ENCODE assay signal across 15 cellular contexts in genomic region chr5:10330511-10331105, GRCh38. TPM values are rescaled to one million over a fixed set of nuclear protein-coding genes. Genes with fewer than 3 reads are reported as not detected.
DNase-seq lines count a peak whose midpoint lies in the region; TF ChIP-seq lines count a peak whose summit lies in the region.
"Had no signal": no experiment of that assay in that cellular context is flagged by ENCODE, and none has a peak within 500 bp of the region (broad histone marks: within the 10 kb centered on the region; RNA-seq: fewer than 3 reads in every experiment).

No MANE protein-coding gene starts in this region.

- peak; percentile 43 for DNase-seq in islet precursor cell
- DNase-seq in sigmoid colon, result no peak
- DNase-seq in CD4-positive, alpha-beta memory T cell, result no peak
- no peak for DNase-seq in posterior vena cava (ENCODE audit: low spot score)
- no peak for DNase-seq in NCI-H1436 treated with DMSO at 0.1 percent for 48 hours (lab: John Stamatoyannopoulos, UW)
- DNase-seq in activated CD4-positive, alpha-beta memory T cell treated with anti-CD3 and anti-CD28 coated beads, Interleukin-2, amount 10 ng/mL, durations not matched to agents 7 days and 5 days, result no peak
- DNase-seq: activated CD4-positive, alpha-beta T cell treated with anti-CD3 and anti-CD28 coated beads, Interleukin-2, amount 10 ng/mL, durations not matched to agents 24 days and 14 days; KG1; NCI-H524; retina; stimulated activated CD4-positive, alpha-beta T cell treated with anti-CD3 and anti-CD28 coated beads, Interleukin-4, amount 100 ng/mL, for 24 hours had no signal

- peaks cover 4 to 14% (median 8%) of the 10 kb centered on the region in 5 experiments for H3K9me3 Mint-ChIP-seq in brain
- no peaks in the 10 kb centered on the region for H3K9me3 Mint-ChIP-seq in CD4-positive, alpha-beta memory T cell
- H3K9me3 Mint-ChIP-seq in activated CD4-positive, alpha-beta memory T cell treated with anti-CD3 and anti-CD28 coated beads, Interleukin-2, amount 10 ng/mL, durations not matched to agents 7 days and 5 days, result no peaks in the 10 kb centered on the region
- H3K9me3 Mint-ChIP-seq: activated CD4-positive, alpha-beta T cell treated with anti-CD3 and anti-CD28 coated beads, Interleukin-2, amount 10 ng/mL, durations not matched to agents 24 days and 14 days; stimulated activated memory B cell treated with anti-CD40 and anti-IgM and Interleukin-4, amounts not matched to agents 10 μg/mL and 1 μg/mL and 100 μg/mL, for 72 hours; T-helper 2 cell treated with Interferon-gamma antibody and Interleukin-4, amounts not matched to agents 5 μg/mL and 100 μg/mL, for 36 hours had no signal

- no peaks in the 10 kb centered on the region for H3K79me2 ChIP-seq in ACC112 (ENCODE audit: control insufficient read depth, insufficient read depth, low read length, unreplicated experiment)

- H3K9me3 ChIP-seq in sigmoid colon, result no peaks in the 10 kb centered on the region
- H3K9me3 ChIP-seq in CD4-positive, alpha-beta memory T cell (ENCODE audit: control insufficient read depth in 1 of 2, low read length in 2 of 2), result no peaks in the 10 kb centered on the region

- no peak overlapping the region for H2AFZ ChIP-seq in ACC112 (ENCODE audit: low read length, unreplicated experiment)

- H3K4me1 ChIP-seq in ACC112 (ENCODE audit: control insufficient read depth, insufficient read depth, low read length, unreplicated experiment) (peaks cover 38% of the 10 kb centered on the region), sigmoid colon (peaks cover 0 to 56% (median 49%) of the 10 kb centered on the region in 4 donors)
- peaks cover 6% of the 10 kb centered on the region for H3K4me1 ChIP-seq in CD4-positive, alpha-beta memory T cell (ENCODE audit: insufficient read depth, low read length)

- H3K4me3 Mint-ChIP-seq in brain, result peak overlapping the region in 1 of 5 experiments; percentile 38
- no peak overlapping the region for H3K4me3 Mint-ChIP-seq in CD4-positive, alpha-beta memory T cell
- no peak overlapping the region for H3K4me3 Mint-ChIP-seq in activated CD4-positive, alpha-beta memory T cell treated with anti-CD3 and anti-CD28 coated beads, Interleukin-2, amount 10 ng/mL, durations not matched to agents 7 days and 5 days
- H3K4me3 Mint-ChIP-seq: activated CD4-positive, alpha-beta T cell treated with anti-CD3 and anti-CD28 coated beads, Interleukin-2, amount 10 ng/mL, durations not matched to agents 24 days and 14 days; stimulated activated memory B cell treated with anti-CD40 and anti-IgM and Interleukin-4, amounts not matched to agents 10 μg/mL and 1 μg/mL and 100 μg/mL, for 72 hours; T-helper 2 cell treated with Interferon-gamma antibody and Interleukin-4, amounts not matched to agents 5 μg/mL and 100 μg/mL, for 36 hours had no signal

- TF ChIP-seq EP300 in sigmoid colon (IDR thresholded peaks at IDR 0.05), result no peak

- POLR2A ChIA-PET in CD4-positive, alpha-beta memory T cell (lab: Charles Lee; ENCODE audit: partially characterized antibody), result interaction anchor here (2.3 kb wide), 1 partner anchor 23 kb away, joined by 8 read pairs; the partner anchor contains the start of gene MARCHF6
- POLR2A ChIA-PET in activated CD4-positive, alpha-beta memory T cell treated with anti-CD3 and anti-CD28 coated beads, Interleukin-2, amount 10 ng/mL, durations not matched to agents 7 days and 5 days (lab: Charles Lee), result no interaction called here

- no peak for TF ChIP-seq CTCF in brain (conservative IDR thresholded peaks at IDR 0.05)
- no peak for TF ChIP-seq CTCF in sigmoid colon (IDR thresholded peaks at IDR 0.05)

- H3K27me3 Mint-ChIP-seq in brain, result peaks cover 21% of the 10 kb centered on the region
- peaks cover 29 to 42% of the 10 kb centered on the region in 2 donors for H3K27me3 Mint-ChIP-seq in CD4-positive, alpha-beta memory T cell
- peaks cover 48% of the 10 kb centered on the region for H3K27me3 Mint-ChIP-seq in activated CD4-positive, alpha-beta memory T cell treated with anti-CD3 and anti-CD28 coated beads, Interleukin-2, amount 10 ng/mL, durations not matched to agents 7 days and 5 days

- TF ChIP-seq POLR2A in sigmoid colon (IDR thresholded peaks at IDR 0.05), result no peak

- whole genome bisulfite sequencing in sigmoid colon, 2 donors, result 46 to 71% methylated on average over 8 of the region's 8 CpGs

- H3K36me3 Mint-ChIP-seq in brain, result peaks cover 4% of the 10 kb centered on the region
- no peaks in the 10 kb centered on the region for H3K36me3 Mint-ChIP-seq in CD4-positive, alpha-beta memory T cell
- H3K36me3 Mint-ChIP-seq in activated CD4-positive, alpha-beta memory T cell treated with anti-CD3 and anti-CD28 coated beads, Interleukin-2, amount 10 ng/mL, durations not matched to agents 7 days and 5 days (ENCODE audit: low read depth), result no peaks in the 10 kb centered on the region
- H3K36me3 Mint-ChIP-seq: stimulated activated memory B cell treated with anti-CD40 and anti-IgM and Interleukin-4, amounts not matched to agents 10 μg/mL and 1 μg/mL and 100 μg/mL, for 72 hours had no signal

- H3K27ac ChIP-seq in ACC112 (ENCODE audit: low read depth, low read length) (peak overlapping the region; percentile 14; the same call in 1 of the 2 replicates), sigmoid colon (peak overlapping the region; percentile 33 to 70 (median 66))
- H3K27ac ChIP-seq in CD4-positive, alpha-beta memory T cell (ENCODE audit: low read depth, low read length), result no peak overlapping the region

- H3K4me1 Mint-ChIP-seq in brain, result peaks cover 64% of the 10 kb centered on the region
- H3K4me1 Mint-ChIP-seq in CD4-positive, alpha-beta memory T cell, result peaks cover 2 to 6% (median 5%) of the 10 kb centered on the region in 4 donors
- peaks cover 8% of the 10 kb centered on the region for H3K4me1 Mint-ChIP-seq in activated CD4-positive, alpha-beta memory T cell treated with anti-CD3 and anti-CD28 coated beads, Interleukin-2, amount 10 ng/mL, durations not matched to agents 7 days and 5 days

- H3K4me3 ChIP-seq in ACC112 (ENCODE audit: low read depth, low read length) (no peak overlapping the region), sigmoid colon (no peak overlapping the region)
- H3K4me3 ChIP-seq in CD4-positive, alpha-beta memory T cell (ENCODE audit: low read length in 2 of 2), result no peak overlapping the region

- CTCF ChIA-PET in CD4-positive, alpha-beta memory T cell (lab: Charles Lee; ENCODE audit: partially characterized antibody), result no interaction called here
- CTCF ChIA-PET in activated CD4-positive, alpha-beta memory T cell treated with anti-CD3 and anti-CD28 coated beads, Interleukin-2, amount 10 ng/mL, durations not matched to agents 7 days and 5 days (lab: Charles Lee), result no interaction called here

- peak overlapping the region in 4 of 5 experiments; percentile 74 to 84 (median 78) for H3K27ac Mint-ChIP-seq in brain
- no peak overlapping the region for H3K27ac Mint-ChIP-seq in CD4-positive, alpha-beta memory T cell
- H3K27ac Mint-ChIP-seq in activated CD4-positive, alpha-beta memory T cell treated with anti-CD3 and anti-CD28 coated beads, Interleukin-2, amount 10 ng/mL, durations not matched to agents 7 days and 5 days, result no peak overlapping the region
- H3K27ac Mint-ChIP-seq: activated CD4-positive, alpha-beta T cell treated with anti-CD3 and anti-CD28 coated beads, Interleukin-2, amount 10 ng/mL, durations not matched to agents 24 days and 14 days; stimulated activated memory B cell treated with anti-CD40 and anti-IgM and Interleukin-4, amounts not matched to agents 10 μg/mL and 1 μg/mL and 100 μg/mL, for 72 hours; T-helper 2 cell treated with Interferon-gamma antibody and Interleukin-4, amounts not matched to agents 5 μg/mL and 100 μg/mL, for 36 hours had no signal

- intact Hi-C loops in sigmoid colon (cut with DNase I) (loop anchor here (10.0 kb wide), 1 partner anchor 46 kb away; no protein-coding TSS in a partner anchor), posterior vena cava (cut with DNase I) (loop anchor here in 1 of 2 donors (5.0 kb wide), 1 partner anchor 468 kb away; no protein-coding TSS in a partner anchor)
- intact Hi-C loops in CD4-positive, alpha-beta memory T cell (cut with micrococcal nuclease), result no loop called here

- peaks cover 4% of the 10 kb centered on the region; the same call in 1 of the 2 replicates for H3K27me3 ChIP-seq in ACC112 (ENCODE audit: insufficient read depth, low read length)
- H3K27me3 ChIP-seq in sigmoid colon, result no peaks in the 10 kb centered on the region
- peaks cover 14% of the 10 kb centered on the region for H3K27me3 ChIP-seq in CD4-positive, alpha-beta memory T cell (ENCODE audit: insufficient read depth, low read length)

- no peaks in the 10 kb centered on the region for H3K36me3 ChIP-seq in ACC112 (ENCODE audit: insufficient read depth, low read length)
- H3K36me3 ChIP-seq in sigmoid colon, result no peaks in the 10 kb centered on the region
- H3K36me3 ChIP-seq in CD4-positive, alpha-beta memory T cell (ENCODE audit: insufficient read depth, low read length), result no peaks in the 10 kb centered on the region

RNA-seq across cellular contexts. Expression of gene MARCHF6, which starts 22.9 kb away (rescaled TPM):
- polyA plus RNA-seq in brain (ENCODE audit: insufficient read depth, low read depth, low replicate concordance) (160 TPM), sigmoid colon (10 to 100 TPM in 2 of 3 donors, 1 to 10 TPM in 1; 6.0 to 42.2 (median 11.4) TPM)
- total RNA-seq in sigmoid colon (100 to 1,000 TPM in 1 of 4 donors, 10 to 100 TPM in 3; 77.0 to 108 (median 92.1) TPM), posterior vena cava (100 to 1,000 TPM; 116 to 127 TPM)
- 100 to 1,000 TPM; 195 to 203 TPM for total RNA-seq in CD4-positive, alpha-beta memory T cell
- polyA plus RNA-seq in CD4-positive, alpha-beta memory T cell, result 10 to 100 TPM; 25.4 to 58.1 TPM
- total RNA-seq in activated CD4-positive, alpha-beta memory T cell treated with anti-CD3 and anti-CD28 coated beads, Interleukin-2, amount 10 ng/mL, durations not matched to agents 7 days and 5 days, result 100 to 1,000 TPM; 101 to 109 TPM

RNA-seq across cellular contexts. Expression of gene CMBL, which starts 22.9 kb away (rescaled TPM):
- 86.0 TPM for polyA plus RNA-seq in brain (ENCODE audit: insufficient read depth, low read depth, low replicate concordance)
- total RNA-seq in sigmoid colon, result 10 to 100 TPM in 3 of 4 donors, 1 to 10 TPM in 1; 8.1 to 21.3 (median 11.4) TPM
- 100 to 1,000 TPM in 2 of 3 donors, 10 to 100 TPM in 1; 85.8 to 261 (median 169) TPM for polyA plus RNA-seq in sigmoid colon
- total RNA-seq in CD4-positive, alpha-beta memory T cell, result 1 to 10 TPM; 1.5 to 1.9 TPM
- polyA plus RNA-seq in CD4-positive, alpha-beta memory T cell, result under 1 TPM in 1 of 2 donors, not detected in 1; 0.33 TPM
- 10 to 100 TPM; 11.8 to 20.4 TPM for total RNA-seq in posterior vena cava
- 1 to 10 TPM; 1.7 to 2.0 TPM for total RNA-seq in activated CD4-positive, alpha-beta memory T cell treated with anti-CD3 and anti-CD28 coated beads, Interleukin-2, amount 10 ng/mL, durations not matched to agents 7 days and 5 days

Comparison
In these comparisons a context has a peak if more than half of its experiments do, and no peak if none do; other contexts are left out.
1. H3K27ac Mint-ChIP-seq: peak in brain (4 of 5); none in CD4-positive, alpha-beta memory T cell (0 of 7) and activated CD4-positive, alpha-beta memory T cell treated with anti-CD3 and anti-CD28 coated beads, Interleukin-2, amount 10 ng/mL, durations not matched to agents 7 days and 5 days (single experiment).